ENCODE assay signal across 8 cellular contexts in the genomic region with DNA sequence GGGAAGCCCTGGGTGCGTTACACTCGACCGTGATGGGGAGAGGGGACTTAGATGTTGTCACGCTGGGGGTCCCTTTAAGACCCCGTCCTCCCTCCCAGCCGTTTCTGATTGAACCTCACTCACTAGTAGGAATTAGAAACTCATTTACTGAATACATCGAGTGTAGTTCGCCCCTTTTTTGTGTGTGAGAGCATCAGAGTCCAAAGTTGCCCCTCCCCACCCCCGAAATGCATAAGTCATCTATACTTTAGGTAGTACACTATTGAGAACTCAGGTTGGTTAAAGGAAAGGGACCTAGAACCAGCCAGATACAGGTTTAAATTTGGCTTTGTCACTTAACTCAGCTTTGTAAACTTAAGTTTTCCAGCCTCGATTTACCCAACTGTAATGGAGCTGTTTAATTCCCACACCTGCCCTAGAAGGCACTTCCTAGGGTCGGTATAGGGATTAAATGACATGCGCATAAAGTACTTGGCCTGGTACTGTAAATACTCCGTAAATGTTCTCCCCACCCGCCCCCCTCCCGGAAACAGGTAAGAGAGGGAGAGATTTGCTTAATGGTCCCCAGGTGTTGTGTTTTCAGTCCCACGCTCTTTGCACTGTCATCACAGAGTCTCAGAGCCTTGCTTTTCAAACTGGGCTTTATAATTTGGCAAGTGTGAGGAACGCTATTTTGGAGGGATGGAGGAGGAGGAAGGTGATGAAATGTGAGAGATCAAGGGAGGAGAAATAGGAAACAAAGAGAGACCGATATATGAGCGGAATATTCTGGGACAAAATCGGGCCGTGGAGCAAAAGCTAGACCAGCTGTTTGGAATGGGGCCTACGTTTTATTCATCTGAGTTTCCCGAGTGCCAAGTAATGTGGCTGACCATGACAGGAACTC. TPM values are rescaled to one million over a fixed set of nuclear protein-coding genes. Genes with fewer than 3 reads are reported as not detected.
DNase-seq lines count a peak whose midpoint lies in the region; ATAC-seq and TF ChIP-seq lines count a peak whose summit lies in the region.

No MANE protein-coding gene starts in this region.

- H3K36me3 Mint-ChIP-seq in activated CD4-positive, alpha-beta T cell treated with anti-CD3 and anti-CD28 coated beads, Interleukin-2, amount 10 ng/mL, durations not matched to agents 7 days and 5 days (ENCODE audit: low read depth), result peaks cover 11% of the 10 kb centered on the region
- peaks cover 25% of the 10 kb centered on the region for H3K36me3 Mint-ChIP-seq in endodermal cell (ENCODE audit: low read depth)

- peak overlapping the region; percentile 84 for H3K27ac ChIP-seq in RWPE1
- no peak overlapping the region for H3K27ac ChIP-seq in endodermal cell (ENCODE audit: low read depth, low read length)
- H3K27ac ChIP-seq in neutrophil, result peak overlapping the region; percentile 90

- H3K36me3 ChIP-seq in endodermal cell (ENCODE audit: control insufficient read depth, insufficient read depth, low read length), result peaks cover 24% of the 10 kb centered on the region
- peaks cover 32% of the 10 kb centered on the region for H3K36me3 ChIP-seq in neutrophil

- peak overlapping the region; percentile 95 for H3K27ac Mint-ChIP-seq in activated CD4-positive, alpha-beta T cell treated with anti-CD3 and anti-CD28 coated beads, Interleukin-2, amount 10 ng/mL, durations not matched to agents 7 days and 5 days
- H3K27ac Mint-ChIP-seq in endodermal cell, result peak overlapping the region; percentile 59

- H3K27me3 ChIP-seq in endodermal cell (ENCODE audit: control insufficient read depth, insufficient read depth, low read length, poor library complexity, severe bottlenecking), result no peaks in the 10 kb centered on the region
- H3K27me3 ChIP-seq in neutrophil, result no peaks in the 10 kb centered on the region

- POLR2A ChIA-PET in activated CD4-positive, alpha-beta T cell treated with anti-CD3 and anti-CD28 coated beads, Interleukin-2, amount 10 ng/mL, durations not matched to agents 7 days and 5 days (lab: Charles Lee), result no interaction called here
- POLR2A ChIA-PET in RWPE1 (lab: Yijun Ruan, JAX; ENCODE audit: low non-redundant PET), result interaction anchor here (0.6 kb wide), 1 partner anchor 316 kb away, joined by 6 read pairs; no protein-coding TSS in a partner anchor

- H3K9ac ChIP-seq in endodermal cell (ENCODE audit: extremely low read depth, low read length, poor library complexity, severe bottlenecking), result peak overlapping the region; percentile 90

- no peak for ATAC-seq in HG02852 (IDR thresholded peaks at IDR 0.05; ENCODE audit: unreplicated experiment)

- H3K4me3 ChIP-seq in endodermal cell (ENCODE audit: low read length) (peak overlapping the region; percentile 98), neutrophil (ENCODE audit: low read depth in 1 of 2, low read length in 1 of 2) (peak overlapping the region; percentile 90 to 97)

- peaks cover 4% of the 10 kb centered on the region for H3K4me1 ChIP-seq in endodermal cell (ENCODE audit: control insufficient read depth, insufficient read depth, low read length)
- H3K4me1 ChIP-seq in neutrophil (ENCODE audit: control insufficient read depth in 1 of 2, insufficient read depth in 1 of 2, low read depth in 1 of 2, low read length in 1 of 2), result peaks cover 31 to 34% of the 10 kb centered on the region in 2 experiments

- H3K9me3 ChIP-seq in endodermal cell (ENCODE audit: control insufficient read depth, low read length) (no peaks in the 10 kb centered on the region), neutrophil (no peaks in the 10 kb centered on the region)

- H3K4me3 Mint-ChIP-seq in activated CD4-positive, alpha-beta T cell treated with anti-CD3 and anti-CD28 coated beads, Interleukin-2, amount 10 ng/mL, durations not matched to agents 7 days and 5 days, result peak overlapping the region; percentile 93
- peak overlapping the region; percentile 85 for H3K4me3 Mint-ChIP-seq in endodermal cell

- H3K27me3 Mint-ChIP-seq in activated CD4-positive, alpha-beta T cell treated with anti-CD3 and anti-CD28 coated beads, Interleukin-2, amount 10 ng/mL, durations not matched to agents 7 days and 5 days, result peaks cover 2% of the 10 kb centered on the region
- H3K27me3 Mint-ChIP-seq in endodermal cell (ENCODE audit: insufficient read depth), result no peaks in the 10 kb centered on the region

- 9 to 11% methylated on average over 8 to 23 of the region's 23 CpGs for WGBS in endodermal cell (ENCODE audit: insufficient coverage in 1 of 2, insufficient read length in 1 of 2), 2 experiments

- TF ChIP-seq CTCF in RWPE1 (conservative IDR thresholded peaks at IDR 0.05; ENCODE audit: low read depth) (no peak), endodermal cell (conservative IDR thresholded peaks at IDR 0.05) (no peak), neutrophil (IDR thresholded peaks at IDR 0.05) (no peak)

- DNase-seq in activated CD4-positive, alpha-beta T cell treated with anti-CD3 and anti-CD28 coated beads, Interleukin-2, amount 10 ng/mL, durations not matched to agents 7 days and 5 days, result no peak
- DNase-seq in activated CD4-positive, alpha-beta T cell treated with anti-CD3 and anti-CD28 coated beads for 48 hours, result no peak
- DNase-seq in RWPE1 (ENCODE audit: low spot score) (no peak), endodermal cell (peak; percentile 58), UCSD-AML1 (lab: John Stamatoyannopoulos, UW; ENCODE audit: unreplicated experiment) (no peak)
- DNase-seq in activated CD4-positive, CD25-positive, alpha-beta regulatory T cell (lab: John Stamatoyannopoulos, UW), result no peak

- H3K9me3 Mint-ChIP-seq in activated CD4-positive, alpha-beta T cell treated with anti-CD3 and anti-CD28 coated beads, Interleukin-2, amount 10 ng/mL, durations not matched to agents 7 days and 5 days, result no peaks in the 10 kb centered on the region
- no peaks in the 10 kb centered on the region for H3K9me3 Mint-ChIP-seq in endodermal cell

- CTCF ChIA-PET in activated CD4-positive, alpha-beta T cell treated with anti-CD3 and anti-CD28 coated beads, Interleukin-2, amount 10 ng/mL, durations not matched to agents 7 days and 5 days (lab: Charles Lee), result interaction anchor here (0.6 to 4.4 kb wide), 45 partner anchors 9 to 1632 kb away, joined by 3 to 59 read pairs (median 6); partner anchors contain the start of genes PEBP1, RFC5 and WSB2
- CTCF ChIA-PET in RWPE1 (lab: Yijun Ruan, JAX), result interaction anchor here (0.6 to 2.3 kb wide), 18 partner anchors 10 to 787 kb away, joined by 3 to 27 read pairs (median 4); partner anchors contain the start of gene PEBP1

- peaks cover 41% of the 10 kb centered on the region for H3K4me1 Mint-ChIP-seq in activated CD4-positive, alpha-beta T cell treated with anti-CD3 and anti-CD28 coated beads, Interleukin-2, amount 10 ng/mL, durations not matched to agents 7 days and 5 days
- peaks cover 30% of the 10 kb centered on the region for H3K4me1 Mint-ChIP-seq in endodermal cell

RNA-seq across cellular contexts. Expression of gene SUDS3, which starts 0.9 kb away (rescaled TPM):
- 10 to 100 TPM; 23.8 to 25.4 TPM for total RNA-seq in activated CD4-positive, alpha-beta T cell treated with anti-CD3 and anti-CD28 coated beads, Interleukin-2, amount 10 ng/mL, durations not matched to agents 7 days and 5 days
- total RNA-seq in endodermal cell, result 10 to 100 TPM; 51.4 to 57.9 TPM
- polyA plus RNA-seq in endodermal cell (2013, experiment 1 of 2), result 29.2 TPM
- polyA plus RNA-seq in endodermal cell (2013, experiment 2 of 2), result 27.8 TPM

RNA-seq across cellular contexts. Expression of gene TAOK3, which starts 4.5 kb away (rescaled TPM):
- total RNA-seq in activated CD4-positive, alpha-beta T cell treated with anti-CD3 and anti-CD28 coated beads, Interleukin-2, amount 10 ng/mL, durations not matched to agents 7 days and 5 days, result 10 to 100 TPM; 52.5 to 63.3 TPM
- 10 to 100 TPM; 33.4 to 40.6 TPM for total RNA-seq in endodermal cell
- 12.6 TPM for polyA plus RNA-seq in endodermal cell (2013, experiment 1 of 2)
- 11.7 TPM for polyA plus RNA-seq in endodermal cell (2013, experiment 2 of 2)
